Comparison of ENCODE assay signal across 10 cellular contexts in the genomic region with DNA sequence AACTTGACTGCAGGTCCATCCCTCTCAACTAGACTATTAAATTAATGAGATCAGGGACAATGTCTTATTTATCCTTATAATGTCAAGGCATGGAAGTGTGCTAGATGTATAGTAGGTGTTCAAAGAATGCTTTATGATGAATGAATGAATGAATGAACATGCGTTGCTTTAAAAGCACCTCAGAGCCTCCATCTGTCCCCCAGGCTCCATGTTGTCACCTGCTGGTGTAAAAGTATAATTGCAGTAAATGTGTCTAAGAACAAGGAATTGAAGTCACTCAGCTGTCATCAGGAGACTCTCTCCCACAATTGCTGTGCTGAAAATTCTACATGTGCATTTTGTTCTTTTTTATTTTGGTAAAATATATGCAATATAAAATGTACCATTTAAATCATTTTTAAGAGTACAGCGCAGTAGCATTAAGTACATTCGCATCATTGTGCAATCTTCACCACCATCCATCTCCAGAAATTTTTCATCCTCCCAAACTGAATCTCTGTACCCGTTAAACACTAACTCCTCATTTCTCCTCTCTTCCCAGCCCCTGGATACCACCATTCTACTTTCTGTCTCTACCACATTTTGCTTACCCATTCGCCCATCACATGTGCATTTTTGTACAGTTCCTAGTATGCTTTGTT. TPM values are rescaled to one million over a fixed set of nuclear protein-coding genes. Genes with fewer than 3 reads are reported as not detected.
DNase-seq lines count a peak whose midpoint lies in the region; ATAC-seq, FAIRE-seq and TF ChIP-seq lines count a peak whose summit lies in the region.
"Had no signal": no experiment of that assay in that cellular context is flagged by ENCODE, and none has a peak within 500 bp of the region (broad histone marks: within the 10 kb centered on the region; RNA-seq: fewer than 3 reads in every experiment).

No MANE protein-coding gene starts in this region.

- H3K4me1 Mint-ChIP-seq in T-cell, result no peaks in the 10 kb centered on the region
- H3K4me1 Mint-ChIP-seq: CD4-positive, alpha-beta memory T cell had no signal

- H3K27ac ChIP-seq in small intestine (ENCODE audit: low read depth in 1 of 2, low read length in 1 of 2), result no peak overlapping the region

- no peak overlapping the region for H3K27ac Mint-ChIP-seq in T-cell

- H3K4me1 ChIP-seq in small intestine (ENCODE audit: control insufficient read depth in 2 of 2, insufficient read depth in 1 of 2, low read depth in 1 of 2, low read length in 1 of 2), result no peaks in the 10 kb centered on the region

- H3K4me3 ChIP-seq in epithelial cell of esophagus (ENCODE audit: low read length) (no peak overlapping the region), small intestine (ENCODE audit: low read depth in 1 of 2, low read length in 2 of 2) (no peak overlapping the region)

- ATAC-seq in T-cell (replicated peaks in 1 of 4), result no peak

- H3K36me3 Mint-ChIP-seq in T-cell, result no peaks in the 10 kb centered on the region
- H3K36me3 Mint-ChIP-seq: CD4-positive, alpha-beta memory T cell had no signal

- POLR2A ChIA-PET in T-cell (lab: Charles Lee), result no interaction called here

- 66 to 78% (median 74%) methylated on average over 5 of the region's 5 CpGs for WGBS in small intestine, 3 donors

- no peaks in the 10 kb centered on the region for H3K9me3 ChIP-seq in small intestine (ENCODE audit: control insufficient read depth, low read depth)

- DNase-seq in NCI-H510A treated with DMSO at 0.1 percent for 48 hours (lab: John Stamatoyannopoulos, UW), result peak; percentile 16
- no peak for DNase-seq in NCI-H510A (lab: John Stamatoyannopoulos, UW)
- DNase-seq in NCI-H748 (lab: John Stamatoyannopoulos, UW; ENCODE audit: unreplicated experiment), result peak; percentile 27
- DNase-seq in epithelial cell of esophagus (ENCODE audit: low read depth), result peak; percentile 41
- peak; percentile 19 for DNase-seq in small intestine
- no peak for DNase-seq in stimulated activated CD4-positive, alpha-beta T cell treated with anti-CD3 and anti-CD28 coated beads, Interleukin-12 subunit alpha, Interleukin-12 subunit beta, amount 100 ng/mL, for 4 hours
- no peak for DNase-seq in T-cell
- no peak for DNase-seq in RCC 7860 (ENCODE audit: low spot score)
- DNase-seq: aorta had no signal

- peaks cover 0 to 3% of the 10 kb centered on the region in 2 donors for H3K27me3 ChIP-seq in small intestine (ENCODE audit: control insufficient read depth in 2 of 2, insufficient read depth in 2 of 2, low read length in 2 of 2)

- H3K9me3 Mint-ChIP-seq in T-cell, result no peaks in the 10 kb centered on the region
- H3K9me3 Mint-ChIP-seq: CD4-positive, alpha-beta memory T cell had no signal

- TF ChIP-seq CTCF in epithelial cell of esophagus (IDR thresholded peaks at IDR 0.05; ENCODE audit: insufficient read depth, low read depth, low read length, missing control alignments), result peak; percentile 75

- CTCF ChIA-PET in T-cell (lab: Charles Lee), result no interaction called here

- no peak overlapping the region for H3K4me3 Mint-ChIP-seq in T-cell
- H3K4me3 Mint-ChIP-seq: CD4-positive, alpha-beta memory T cell had no signal

- no peaks in the 10 kb centered on the region for H3K36me3 ChIP-seq in small intestine (ENCODE audit: control insufficient read depth in 2 of 2, insufficient read depth in 2 of 2, low read length in 2 of 2)

- FAIRE-seq in small intestine (lab: Jason Lieb, UNC) (no peak), RCC 7860 (lab: Jason Lieb, UNC) (no peak)

- H3K27me3 Mint-ChIP-seq in T-cell, result peaks cover 28 to 44% of the 10 kb centered on the region in 2 donors

RNA-seq across cellular contexts. Expression of a gene that starts 52.6 kb away (rescaled TPM):
- 1 to 10 TPM in 1 of 3 donors, under 1 TPM in 2; 0.45 to 2.1 (median 0.81) TPM for polyA plus RNA-seq in small intestine
- total RNA-seq in T-cell, result under 1 TPM; 0.18 to 0.86 (median 0.38) TPM

Comparison
In these comparisons a context has a peak if more than half of its experiments do, and no peak if none do; other contexts are left out.
1. DNase-seq: peak in NCI-H510A treated with DMSO at 0.1 percent for 48 hours (single experiment), NCI-H748 (single experiment), epithelial cell of esophagus (single experiment) and small intestine (single experiment); none in NCI-H510A (single experiment), stimulated activated CD4-positive, alpha-beta T cell treated with anti-CD3 and anti-CD28 coated beads, Interleukin-12 subunit alpha, Interleukin-12 subunit beta, amount 100 ng/mL, for 4 hours (single experiment), T-cell (0 of 34) and RCC 7860 (single experiment).